ENCODE assay signal across 10 cellular contexts in the genomic region with DNA sequence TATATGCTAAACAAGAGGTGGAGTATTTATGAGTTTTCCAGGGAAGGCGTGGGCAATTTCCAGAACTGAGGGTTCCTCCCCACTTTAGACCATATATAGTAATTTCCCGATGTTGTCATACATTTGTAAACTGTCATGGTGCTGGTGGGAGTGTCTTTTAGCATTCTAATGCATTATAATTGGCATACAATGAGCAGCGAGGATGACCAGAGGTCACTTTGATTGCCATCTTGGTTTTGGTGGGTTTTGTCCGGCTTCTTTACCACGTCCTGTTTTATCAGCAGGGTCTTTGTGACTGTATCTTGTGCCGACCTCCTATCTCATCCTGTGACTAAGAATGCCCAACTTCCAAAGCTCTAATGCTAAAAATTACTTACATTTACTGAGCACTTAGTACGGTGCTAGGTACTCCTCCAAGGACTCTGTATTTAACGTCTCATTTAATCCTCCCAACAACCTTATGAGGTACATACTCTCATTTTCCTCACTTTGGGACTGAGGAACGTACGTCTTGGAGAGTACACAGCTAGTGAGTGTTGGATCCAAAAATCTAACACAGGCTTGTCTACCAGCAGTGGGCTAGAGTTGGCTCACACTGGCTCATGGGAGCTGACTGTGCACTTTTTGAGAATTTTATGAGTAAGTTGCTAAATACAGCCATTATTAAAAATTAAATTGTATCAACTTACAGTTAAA.
"Had no signal": no experiment of that assay in that cellular context is flagged by ENCODE, and none has a peak within 500 bp of the region (broad histone marks: within the 10 kb centered on the region; RNA-seq: fewer than 3 reads in every experiment).

No MANE protein-coding gene starts in this region.

- H3K27ac ChIP-seq: GM23248, HL-60, KMS-11 had no signal

- H2AFZ ChIP-seq: GM23248 had no signal

- H3K9me3 ChIP-seq: HAP-1 had no signal

- H3K4me2 ChIP-seq: KMS-11 had no signal

- DNase-seq: GM23248, GOT3, H7, HFFc6, IMR-90, KBM-7 had no signal

- H3K36me3 ChIP-seq: HAP-1 had no signal

- H3K9ac ChIP-seq: GM23248, KMS-11 had no signal

- H3K4me3 ChIP-seq: GM23248, HAP-1 had no signal

- ATAC-seq: HCT116 had no signal
